Comparison of ENCODE assay signal across 16 cellular contexts in the genomic region with DNA sequence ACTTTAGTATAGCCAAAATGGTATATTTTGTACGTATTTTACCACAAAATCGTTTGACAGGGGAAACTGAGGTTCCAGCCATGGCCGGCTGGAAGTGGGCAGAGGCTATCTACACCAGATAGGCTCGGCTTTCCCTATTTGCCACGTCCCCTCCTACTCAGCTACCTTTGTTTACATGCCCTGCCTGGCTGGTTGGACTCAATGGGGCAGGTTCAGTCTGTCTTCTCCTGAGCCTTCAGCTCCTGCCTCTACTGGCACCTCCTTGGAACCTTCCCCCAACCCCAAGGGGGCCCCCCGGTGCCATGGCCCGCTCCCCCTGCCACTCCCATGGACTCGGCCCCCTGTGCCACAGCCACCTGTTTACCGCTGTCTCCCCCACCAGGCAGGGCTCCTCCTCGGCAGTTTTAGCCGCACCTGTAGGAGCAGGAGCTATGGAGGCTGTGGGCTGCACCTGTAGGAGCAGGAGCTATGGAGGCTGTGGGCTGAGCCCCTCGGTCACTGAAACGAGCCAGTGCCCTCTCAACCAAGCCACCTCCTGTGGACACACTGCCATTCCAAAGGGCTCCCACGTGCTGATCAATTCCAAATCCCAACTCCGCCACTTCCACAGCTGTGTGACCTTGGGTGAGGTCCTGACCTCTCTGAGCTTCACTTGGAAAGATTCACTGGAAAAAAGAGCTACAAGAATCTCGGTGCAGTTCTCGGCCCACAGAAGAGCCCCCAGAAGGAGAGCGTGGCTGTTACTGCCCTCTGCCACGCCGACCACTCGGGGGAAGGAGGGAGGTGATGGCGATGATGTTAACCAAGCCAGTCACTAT.
DNase-seq lines count a peak whose midpoint lies in the region; ATAC-seq, FAIRE-seq and TF ChIP-seq lines count a peak whose summit lies in the region.
"Had no signal": no experiment of that assay in that cellular context is flagged by ENCODE, and none has a peak within 500 bp of the region (broad histone marks: within the 10 kb centered on the region; RNA-seq: fewer than 3 reads in every experiment).

No MANE protein-coding gene starts in this region.

- no peak for TF ChIP-seq RAD21 in H1 (IDR thresholded peaks at IDR 0.05 in 1 of 2, conservative IDR thresholded peaks at IDR 0.05 in 1 of 2; ENCODE audit: low read depth in 2 of 2, low read length in 2 of 2)

- FAIRE-seq in H1 (lab: Jason Lieb, UNC) = no peak

- no peak overlapping the region for H2BK120ac ChIP-seq in H1 (replicated peaks; ENCODE audit: low read depth, low read length)

- no peak overlapping the region; the same call in none of the 2 replicates for H2BK5ac ChIP-seq in H1 (ENCODE audit: low read depth, low read length)

- H3K79me2 ChIP-seq in H1 (ENCODE audit: control insufficient read depth in 1 of 2, insufficient read depth in 2 of 2, low read length in 2 of 2) = peaks cover 5 to 97% of the 10 kb centered on the region in 2 experiments

- peak overlapping the region; percentile 69; the same call in 1 of the 2 replicates for H4K8ac ChIP-seq in H1 (ENCODE audit: extremely low read depth, insufficient read depth, low read length)

- intact Hi-C loops in Calu3 (cut with micrococcal nuclease; ENCODE audit: unreplicated experiment) (loop anchor here (5.0 kb wide), 2 partner anchors 53 to 222 kb away; no protein-coding TSS in a partner anchor), psoas muscle (cut with DNase I) (no loop called here)

- H3K23me2 ChIP-seq in H1 (ENCODE audit: low read depth, low read length) = peaks cover 4% of the 10 kb centered on the region; the same call in 1 of the 2 replicates

- peaks cover 11% of the 10 kb centered on the region for H3K36me3 ChIP-seq in NT2/D1 (ENCODE audit: insufficient read depth, insufficient read length, low read length)
- H3K36me3 ChIP-seq in H1 (ENCODE audit: control insufficient read depth in 2 of 4, insufficient read depth in 4 of 4, low read length in 3 of 4) = no peaks in the 10 kb centered on the region
- H3K36me3 ChIP-seq in psoas muscle (ENCODE audit: insufficient read depth in 1 of 2, low read depth in 1 of 2) = no peaks in the 10 kb centered on the region

- H3K4me1 Mint-ChIP-seq in Calu3 (ENCODE audit: low read depth, unreplicated experiment) = peaks cover 71% of the 10 kb centered on the region

- 79% methylated on average over 18 of the region's 22 CpGs; no CpG with 5 or more reads in 1 of the 2 experiments for WGBS in H1 (ENCODE audit: extremely low coverage in 1 of 2, insufficient coverage in 1 of 2, insufficient read length in 1 of 2, insufficient replicate concordance in 2 of 2, low coverage in 1 of 2, low lambda C conversion rate in 2 of 2, missing lambda C conversion rate in 1 of 2), 2 experiments
- 82 to 84% (median 82%) methylated on average over 22 of the region's 22 CpGs for WGBS in psoas muscle, 3 donors

- H3K27ac ChIP-seq in H1 (ENCODE audit: low read depth, low read length) (peak overlapping the region; percentile 31; the same call in 1 of the 2 replicates), psoas muscle (peak overlapping the region; percentile 84)

- no peak for DNase-seq in Calu3
- no peak for DNase-seq in NT2/D1 (ENCODE audit: low read depth, low spot score)
- no peak for DNase-seq in H1 (ENCODE audit: low read depth in 1 of 2, low spot score in 2 of 2)
- DNase-seq in psoas muscle = peak in 1 of 2 donors; percentile 53
- DNase-seq in NCI-H1105 treated with DMSO at 0.1 percent for 48 hours (lab: John Stamatoyannopoulos, UW) = no peak
- DNase-seq in SHP77 (lab: John Stamatoyannopoulos, UW) = no peak
- no peak for DNase-seq in NCI-H524 (lab: John Stamatoyannopoulos, UW)
- DNase-seq in NCI-H2171 (lab: John Stamatoyannopoulos, UW) = no peak
- DNase-seq: activated CD4-positive, alpha-beta T cell treated with anti-CD3 and anti-CD28 coated beads, Interleukin-2, amount 50 U/mL, for 1 hour; DND-41; NCI-H2029 treated with DMSO at 0.1 percent for 48 hours; stimulated activated CD8-positive, alpha-beta memory T cell treated with anti-CD3 and anti-CD28 coated beads, Interleukin-4, amount 100 ng/mL, for 48 hours had no signal

- H2AFZ ChIP-seq in H1 (ENCODE audit: low read length) = no peak overlapping the region

- H3K4ac ChIP-seq in H1 (replicated peaks; ENCODE audit: insufficient read length, low read depth, low read length) = no peak overlapping the region

- H2BK15ac ChIP-seq in H1 (ENCODE audit: low read length) = peak overlapping the region; percentile 53; the same call in 1 of the 2 replicates

- no peak overlapping the region for H3K4me3 ChIP-seq in NT2/D1 (ENCODE audit: insufficient read length, low read depth)
- H3K4me3 ChIP-seq in H1 (ENCODE audit: extremely low read depth in 1 of 4, insufficient read depth in 2 of 4, low read depth in 3 of 4, low read length in 4 of 4) = no peak overlapping the region
- no peak overlapping the region for H3K4me3 ChIP-seq in psoas muscle
- H3K4me3 ChIP-seq: lung had no signal

- H3K14ac ChIP-seq in H1 (ENCODE audit: insufficient read length) = no peak overlapping the region

- no peaks in the 10 kb centered on the region for H3K27me3 ChIP-seq in NT2/D1 (ENCODE audit: insufficient read depth, insufficient read length)
- H3K27me3 ChIP-seq in H1 (replicated peaks in 1 of 4; ENCODE audit: control insufficient read depth in 3 of 4, extremely low read depth in 1 of 4, insufficient read depth in 3 of 4, low read length in 3 of 4) = no peaks in the 10 kb centered on the region
- H3K27me3 ChIP-seq in psoas muscle (ENCODE audit: insufficient read depth in 3 of 3, low read length in 2 of 3) = no peaks in the 10 kb centered on the region

- H3K9me3 ChIP-seq in NT2/D1 (ENCODE audit: insufficient read depth, low read length) (no peaks in the 10 kb centered on the region), H1 (ENCODE audit: insufficient read depth in 2 of 2, low read depth in 1 of 2, low read length in 1 of 2) (no peaks in the 10 kb centered on the region), psoas muscle (no peaks in the 10 kb centered on the region)

- H3K36me3 Mint-ChIP-seq in Calu3 (ENCODE audit: insufficient read depth, unreplicated experiment) = peaks cover 46% of the 10 kb centered on the region

- TF ChIP-seq EP300 in H1 (IDR thresholded peaks at IDR 0.05; ENCODE audit: borderline replicate concordance in 1 of 2, low read depth in 2 of 2, low read length in 2 of 2) = no peak

- CTCF ChIA-PET in Calu3 (lab: Charles Lee) (interaction anchor here (1.4 kb wide), 1 partner anchor 11 kb away, joined by 4 read pairs; no protein-coding TSS in a partner anchor), H1 (lab: Charles Lee; ENCODE audit: partially characterized antibody) (interaction anchor here (0.6 to 1.6 kb wide), 8 partner anchors 7 to 1446 kb away, joined by 3 to 6 read pairs (median 4); no protein-coding TSS in a partner anchor)

- no peaks in the 10 kb centered on the region for H3K9me3 Mint-ChIP-seq in Calu3 (ENCODE audit: low read depth, unreplicated experiment)
- H3K9me3 Mint-ChIP-seq: activated T-helper 17 cell treated with anti-CD3 and anti-CD28 coated beads, Interleukin-2, amount 50 U/mL, for 72 hours; T-helper 1 cell treated with Interleukin-12 subunit alpha and Interleukin-12 subunit beta and Interleukin-4 antibody, amounts not matched to agents 30 μg/mL and 1 μg/mL, for 36 hours had no signal

- H2BK20ac ChIP-seq in H1 (ENCODE audit: low read length) = no peak overlapping the region

- POLR2A ChIA-PET in H1 (lab: Charles Lee; ENCODE audit: partially characterized antibody) = interaction anchor here (0.8 to 1.7 kb wide), 2 partner anchors 17 to 21 kb away, joined by 3 to 4 read pairs; no protein-coding TSS in a partner anchor

- no peak for TF ChIP-seq POLR2A in H1 (IDR thresholded peaks at IDR 0.05; ENCODE audit: control extremely low read depth in 1 of 2, low read depth in 2 of 2, low read length in 2 of 2)

- H3K4me1 ChIP-seq in NT2/D1 (ENCODE audit: insufficient read depth, insufficient read length) = peaks cover 38% of the 10 kb centered on the region
- H3K4me1 ChIP-seq in H1 (replicated peaks in 1 of 4; ENCODE audit: control insufficient read depth in 3 of 4, insufficient read depth in 4 of 4, low read length in 3 of 4) = peaks cover 7 to 80% (median 56%) of the 10 kb centered on the region in 4 experiments
- peaks cover 85% of the 10 kb centered on the region for H3K4me1 ChIP-seq in psoas muscle

- H3K18ac ChIP-seq in H1 (ENCODE audit: extremely low read depth, low read length) = peak overlapping the region; percentile 40; the same call in 1 of the 2 replicates

- no peak overlapping the region for H3K56ac ChIP-seq in H1 (replicated peaks; ENCODE audit: insufficient read length, low read depth, low read length)

- H4K91ac ChIP-seq in H1 (replicated peaks; ENCODE audit: insufficient read length, low read length) = no peak overlapping the region

- H3K27ac Mint-ChIP-seq in Calu3 (ENCODE audit: unreplicated experiment) = peak overlapping the region; percentile 82
- H3K27ac Mint-ChIP-seq: activated T-helper 17 cell treated with anti-CD3 and anti-CD28 coated beads, Interleukin-2, amount 50 U/mL, for 72 hours; B cell; T-helper 1 cell treated with Interleukin-12 subunit alpha and Interleukin-12 subunit beta and Interleukin-4 antibody, amounts not matched to agents 30 μg/mL and 1 μg/mL, for 36 hours had no signal

- peaks cover 31 to 44% of the 10 kb centered on the region in 2 experiments for H4K20me1 ChIP-seq in H1 (replicated peaks in 1 of 2; ENCODE audit: control insufficient read depth in 1 of 2, insufficient read depth in 2 of 2, low read length in 2 of 2)

- peak overlapping the region; percentile 56 for H3K4me3 Mint-ChIP-seq in Calu3 (ENCODE audit: low read depth, unreplicated experiment)
- H3K4me3 Mint-ChIP-seq: activated T-helper 17 cell treated with anti-CD3 and anti-CD28 coated beads, Interleukin-2, amount 50 U/mL, for 72 hours; B cell; T-helper 1 cell treated with Interleukin-12 subunit alpha and Interleukin-12 subunit beta and Interleukin-4 antibody, amounts not matched to agents 30 μg/mL and 1 μg/mL, for 36 hours had no signal

- no peak for ATAC-seq in psoas muscle
- ATAC-seq: activated T-helper 17 cell treated with anti-CD3 and anti-CD28 coated beads, Interleukin-2, amount 50 U/mL, for 72 hours had no signal

- no peak overlapping the region for H4K5ac ChIP-seq in H1 (ENCODE audit: insufficient read length, low read depth, low read length)

- no peak for TF ChIP-seq CTCF in Calu3 (IDR thresholded peaks at IDR 0.05; ENCODE audit: unreplicated experiment)
- no peak for TF ChIP-seq CTCF in H1 (IDR thresholded peaks at IDR 0.05; ENCODE audit: control extremely low read depth in 1 of 3, insufficient read depth in 1 of 3, low read depth in 1 of 3, low read length in 3 of 3)
- no peak for TF ChIP-seq CTCF in psoas muscle (IDR thresholded peaks at IDR 0.05)

- no peaks in the 10 kb centered on the region for H3K27me3 Mint-ChIP-seq in Calu3 (ENCODE audit: unreplicated experiment)
- H3K27me3 Mint-ChIP-seq: activated T-helper 17 cell treated with anti-CD3 and anti-CD28 coated beads, Interleukin-2, amount 50 U/mL, for 72 hours; B cell had no signal

- H3K9ac ChIP-seq in NT2/D1 (ENCODE audit: insufficient read length, low read depth) (peak overlapping the region; percentile 42), H1 (replicated peaks in 1 of 4; ENCODE audit: extremely low read depth in 1 of 4, low read depth in 3 of 4, low read length in 3 of 4) (no peak overlapping the region)

- peak overlapping the region; percentile 61 for H2AK5ac ChIP-seq in H1 (ENCODE audit: low read depth, low read length)

- H3K4me2 ChIP-seq in H1 (ENCODE audit: insufficient read depth in 1 of 2, low read depth in 2 of 2, low read length in 2 of 2) = peak overlapping the region in 1 of 2 experiments; percentile 39; a peak in 1 of 4 replicates

- H3K23ac ChIP-seq in H1 (ENCODE audit: insufficient read length) = no peak overlapping the region

- peaks cover 42% of the 10 kb centered on the region for H3K79me1 ChIP-seq in H1 (ENCODE audit: low read depth, low read length)

- 0 out of 2 replicates have a peak overlapping the region, but pooled peaks have one; percentile 33 for H2BK12ac ChIP-seq in H1 (ENCODE audit: low read depth, low read length)

- BruUV-seq in Calu3 (replicated peaks; lab: Mats Ljungman, UMichigan) = no TSS peak
